Comparison of ENCODE assay signal across 20 cellular contexts in genomic region chr2:219287569-219288265, GRCh38. TPM values are rescaled to one million over a fixed set of nuclear protein-coding genes. Genes with fewer than 3 reads are reported as not detected.
DNase-seq lines count a peak whose midpoint lies in the region; ATAC-seq lines count a peak whose summit lies in the region.
"Had no signal": no experiment of that assay in that cellular context is flagged by ENCODE, and none has a peak within 500 bp of the region (broad histone marks: within the 10 kb centered on the region; RNA-seq: fewer than 3 reads in every experiment).

No MANE protein-coding gene starts in this region.

- no peak overlapping the region for H3K4me3 ChIP-seq in CD4-positive, CD25-positive, alpha-beta regulatory T cell (ENCODE audit: low read depth, low read length)
- H3K4me3 ChIP-seq in trophoblast cell (ENCODE audit: low read depth, low read length) (no peak overlapping the region), neuronal stem cell (ENCODE audit: low read length in 2 of 2) (no peak overlapping the region)
- H3K4me3 ChIP-seq: SK-N-MC had no signal

- peaks cover 4% of the 10 kb centered on the region for H3K4me1 ChIP-seq in CD4-positive, CD25-positive, alpha-beta regulatory T cell (ENCODE audit: control insufficient read depth, insufficient read depth, low read length, poor library complexity, severe bottlenecking)
- peaks cover 14 to 20% of the 10 kb centered on the region in 2 experiments for H3K4me1 ChIP-seq in trophoblast cell (ENCODE audit: control insufficient read depth in 1 of 2, insufficient read depth in 2 of 2, low read length in 2 of 2)
- H3K4me1 ChIP-seq in neuronal stem cell (ENCODE audit: control insufficient read depth in 2 of 2, insufficient read depth in 1 of 2, low read depth in 1 of 2, low read length in 2 of 2) = peaks cover 6 to 7% of the 10 kb centered on the region in 2 donors

- H3K4ac ChIP-seq in trophoblast cell (ENCODE audit: low read depth, low read length) (no peak overlapping the region), neuronal stem cell (ENCODE audit: low read length) (no peak overlapping the region)

- peaks cover 0 to 14% (median 4%) of the 10 kb centered on the region in 4 donors for H3K4me1 Mint-ChIP-seq in CD4-positive, CD25-positive, alpha-beta regulatory T cell
- peaks cover 12% of the 10 kb centered on the region for H3K4me1 Mint-ChIP-seq in central memory CD8-positive, alpha-beta T cell

- H3K4me2 ChIP-seq in trophoblast cell (ENCODE audit: low read length) (no peak overlapping the region), neuronal stem cell (ENCODE audit: insufficient read depth, low read length, poor library complexity, severe bottlenecking) (no peak overlapping the region)

- no peak overlapping the region for H2AK5ac ChIP-seq in trophoblast cell (ENCODE audit: low read length)
- no peak overlapping the region for H2AK5ac ChIP-seq in neuronal stem cell (ENCODE audit: low read depth, low read length)

- H3K79me1 ChIP-seq in trophoblast cell (ENCODE audit: low read length) (peaks cover 11% of the 10 kb centered on the region), neuronal stem cell (ENCODE audit: low read depth, low read length) (peaks cover 7% of the 10 kb centered on the region)

- peaks cover 14% of the 10 kb centered on the region for H3K36me3 Mint-ChIP-seq in CD4-positive, CD25-positive, alpha-beta regulatory T cell
- H3K36me3 Mint-ChIP-seq in central memory CD8-positive, alpha-beta T cell (ENCODE audit: insufficient read depth) = peaks cover 17% of the 10 kb centered on the region

- H2AFZ ChIP-seq in trophoblast cell (ENCODE audit: insufficient read depth, low read length, poor library complexity) (no peak overlapping the region), neuronal stem cell (ENCODE audit: low read length) (no peak overlapping the region)

- H3K9me3 ChIP-seq in CD4-positive, CD25-positive, alpha-beta regulatory T cell (ENCODE audit: control insufficient read depth in 2 of 2, low read length in 2 of 2) = no peaks in the 10 kb centered on the region
- H3K9me3 ChIP-seq in trophoblast cell (ENCODE audit: insufficient read depth, low read depth, low read length) (no peaks in the 10 kb centered on the region), neuronal stem cell (replicated peaks in 1 of 2; ENCODE audit: control insufficient read depth in 2 of 2, insufficient read depth in 1 of 2, low read depth in 1 of 2, low read length in 2 of 2) (peaks cover 0 to under 1% of the 10 kb centered on the region in 2 donors)

- H3K27me3 Mint-ChIP-seq in CD4-positive, CD25-positive, alpha-beta regulatory T cell = peaks cover 3% of the 10 kb centered on the region
- H3K27me3 Mint-ChIP-seq in central memory CD8-positive, alpha-beta T cell = no peaks in the 10 kb centered on the region

- no peak overlapping the region for H2BK15ac ChIP-seq in neuronal stem cell (ENCODE audit: low read length)

- H3K18ac ChIP-seq in trophoblast cell (ENCODE audit: low read length) (no peak overlapping the region), neuronal stem cell (ENCODE audit: low read length) (no peak overlapping the region)

- H3K79me2 ChIP-seq in trophoblast cell (ENCODE audit: control insufficient read depth, insufficient read depth, low read length, poor library complexity) = peaks cover 3% of the 10 kb centered on the region

- H3K14ac ChIP-seq in trophoblast cell (ENCODE audit: low read length) = no peak overlapping the region
- no peak overlapping the region for H3K14ac ChIP-seq in neuronal stem cell (ENCODE audit: low read length)

- H3K27ac ChIP-seq in CD4-positive, CD25-positive, alpha-beta regulatory T cell (ENCODE audit: insufficient read depth, low read length, poor library complexity, severe bottlenecking) = peak overlapping the region; percentile 31
- peak overlapping the region; percentile 78 for H3K27ac ChIP-seq in trophoblast cell (ENCODE audit: low read depth, low read length)
- H3K27ac ChIP-seq in neuronal stem cell (replicated peaks; ENCODE audit: low read length) = no peak overlapping the region
- H3K27ac ChIP-seq: SK-N-MC had no signal

- no peak overlapping the region for H3K4me3 Mint-ChIP-seq in CD4-positive, CD25-positive, alpha-beta regulatory T cell
- no peak overlapping the region for H3K4me3 Mint-ChIP-seq in central memory CD8-positive, alpha-beta T cell
- H3K4me3 Mint-ChIP-seq: neural crest cell had no signal

- no peak for ATAC-seq in CD4-positive, CD25-positive, alpha-beta regulatory T cell (ENCODE audit: low read depth in 2 of 2)
- ATAC-seq in central memory CD8-positive, alpha-beta T cell (replicated peaks; ENCODE audit: extremely low read depth, poor library complexity, severe bottlenecking) = no peak
- ATAC-seq in HG02970 (IDR thresholded peaks at IDR 0.05; ENCODE audit: low FRiP score, unreplicated experiment) = no peak

- H3K9ac ChIP-seq in trophoblast cell (ENCODE audit: low read length) = no peak overlapping the region
- H3K9ac ChIP-seq in neuronal stem cell (ENCODE audit: low read depth, low read length, poor library complexity) = no peak overlapping the region

- peaks cover 31% of the 10 kb centered on the region for H3K36me3 ChIP-seq in CD4-positive, CD25-positive, alpha-beta regulatory T cell (ENCODE audit: control insufficient read depth, insufficient read depth, low read length)
- H3K36me3 ChIP-seq in trophoblast cell (ENCODE audit: control insufficient read depth in 1 of 2, insufficient read depth in 2 of 2, low read length in 2 of 2) = peaks cover 23 to 33% of the 10 kb centered on the region in 2 experiments
- H3K36me3 ChIP-seq in neuronal stem cell (replicated peaks in 1 of 2; ENCODE audit: control insufficient read depth in 2 of 2, insufficient read depth in 2 of 2, low read length in 2 of 2) = peaks cover 14 to 20% of the 10 kb centered on the region in 2 donors

- H3K27ac Mint-ChIP-seq in CD4-positive, CD25-positive, alpha-beta regulatory T cell = peak overlapping the region in 1 of 3 donors; percentile 2
- peak overlapping the region; percentile 83 for H3K27ac Mint-ChIP-seq in central memory CD8-positive, alpha-beta T cell (ENCODE audit: low read depth)

- no CpG with 5 or more reads among the region's 10 CpGs for WGBS in trophoblast cell (ENCODE audit: extremely low coverage, insufficient coverage, insufficient read length)
- whole genome bisulfite sequencing in neuronal stem cell (ENCODE audit: extremely low coverage in 2 of 2, insufficient read length in 2 of 2, insufficient replicate concordance in 1 of 2), 2 donors = no CpG with 5 or more reads among the region's 10 CpGs

- no peak overlapping the region for H4K8ac ChIP-seq in trophoblast cell (ENCODE audit: low read depth, low read length)
- H4K8ac ChIP-seq in neuronal stem cell (ENCODE audit: low read depth, low read length) = no peak overlapping the region

- H2BK120ac ChIP-seq in trophoblast cell (ENCODE audit: insufficient read depth, low read length, poor library complexity) (peak overlapping the region; percentile 35), neuronal stem cell (ENCODE audit: low read depth, low read length) (no peak overlapping the region)

- peak overlapping the region; percentile 33 for H4K91ac ChIP-seq in trophoblast cell (ENCODE audit: low read depth, low read length)
- no peak overlapping the region for H4K91ac ChIP-seq in neuronal stem cell (ENCODE audit: low read depth, low read length, poor library complexity)

- H3K23ac ChIP-seq in trophoblast cell (ENCODE audit: low read length) (no peak overlapping the region), neuronal stem cell (ENCODE audit: low read depth, low read length, poor library complexity) (no peak overlapping the region)

- H3K27me3 ChIP-seq in CD4-positive, CD25-positive, alpha-beta regulatory T cell (ENCODE audit: control insufficient read depth, insufficient read depth, low read length) = no peaks in the 10 kb centered on the region
- H3K27me3 ChIP-seq in trophoblast cell (ENCODE audit: insufficient read depth, low read length) (no peaks in the 10 kb centered on the region), neuronal stem cell (ENCODE audit: control insufficient read depth in 3 of 3, insufficient read depth in 3 of 3, low read depth in 1 of 3, low read length in 3 of 3) (peaks cover 0 to 10% (median 0%) of the 10 kb centered on the region in 3 experiments)

- H2BK12ac ChIP-seq in trophoblast cell (ENCODE audit: low read length) (no peak overlapping the region), neuronal stem cell (ENCODE audit: low read length) (no peak overlapping the region)

- no peak overlapping the region for H4K12ac ChIP-seq in trophoblast cell (ENCODE audit: low read depth, low read length)

- H2BK5ac ChIP-seq in trophoblast cell (ENCODE audit: low read depth, low read length, poor library complexity) = peak overlapping the region; percentile 18
- no peak overlapping the region for H2BK5ac ChIP-seq in neuronal stem cell (ENCODE audit: low read length)

- DNase-seq in CD4-positive, CD25-positive, alpha-beta regulatory T cell = no peak
- peak; percentile 5 for DNase-seq in HuH-7.5 (ENCODE audit: low spot score)
- DNase-seq in central memory CD8-positive, alpha-beta T cell (ENCODE audit: low spot score in 2 of 2) = no peak
- DNase-seq in trophoblast cell = no peak
- DNase-seq in HK-2 (ENCODE audit: unreplicated experiment) = no peak
- no peak for DNase-seq in neuronal stem cell (ENCODE audit: low spot score)
- DNase-seq in cerebellar cortex (ENCODE audit: low spot score) = no peak
- DNase-seq: activated CD4-positive, alpha-beta T cell treated with anti-CD3 and anti-CD28 coated beads, Interleukin-2, amount 50 U/mL, for 48 hours; AML-193; DMS79; H7; KG1; NCI-H1436; NCI-H226; stimulated activated CD4-positive, alpha-beta T cell treated with anti-CD3 and anti-CD28 coated beads, Interleukin-4, amount 100 ng/mL, for 4 hours had no signal

- H3K9me3 Mint-ChIP-seq in CD4-positive, CD25-positive, alpha-beta regulatory T cell = no peaks in the 10 kb centered on the region
- no peaks in the 10 kb centered on the region for H3K9me3 Mint-ChIP-seq in central memory CD8-positive, alpha-beta T cell
- H3K9me3 Mint-ChIP-seq: neural crest cell had no signal

RNA-seq across cellular contexts. Expression of gene DNAJB2, which starts 8.6 kb away (rescaled TPM):
- total RNA-seq in CD4-positive, CD25-positive, alpha-beta regulatory T cell = 133 TPM
- 1 to 10 TPM; 6.0 to 7.3 (median 6.2) TPM for polyA plus RNA-seq in CD4-positive, CD25-positive, alpha-beta regulatory T cell
- polyA plus RNA-seq in trophoblast cell (2013) = 55.4 and 57.3 TPM in 2 replicates
- polyA plus RNA-seq in neuronal stem cell (2013, experiment 1 of 2) = 39.6 TPM
- polyA plus RNA-seq in neuronal stem cell (2013, experiment 2 of 2) = 39.1 TPM

RNA-seq across cellular contexts. Expression of gene PTPRN, which starts 21.5 kb away (rescaled TPM):
- total RNA-seq in CD4-positive, CD25-positive, alpha-beta regulatory T cell = not detected
- under 1 TPM in 1 of 4 donors, not detected in 3; 0.28 TPM for polyA plus RNA-seq in CD4-positive, CD25-positive, alpha-beta regulatory T cell
- polyA plus RNA-seq in trophoblast cell (2013) = 2.3 and 3.4 TPM in 2 replicates
- 0.36 TPM for polyA plus RNA-seq in neuronal stem cell (2013, experiment 1 of 2)
- 0.47 TPM for polyA plus RNA-seq in neuronal stem cell (2013, experiment 2 of 2)
- polyA plus RNA-seq: aorta, liver had no signal

RNA-seq across cellular contexts. Expression of gene TUBA4A, which starts 34.0 kb away (rescaled TPM):
- 245 TPM for total RNA-seq in CD4-positive, CD25-positive, alpha-beta regulatory T cell
- 100 to 1,000 TPM; 217 to 323 (median 270) TPM for polyA plus RNA-seq in CD4-positive, CD25-positive, alpha-beta regulatory T cell
- polyA plus RNA-seq in trophoblast cell (2013) = 6.6 and 6.9 TPM in 2 replicates
- polyA plus RNA-seq in neuronal stem cell (2013, experiment 1 of 2) = 0.42 TPM
- polyA plus RNA-seq in neuronal stem cell (2013, experiment 2 of 2) = 0.78 TPM

RNA-seq across cellular contexts. Expression of gene TUBA4B, which starts 34.7 kb away (rescaled TPM):
- not detected for total RNA-seq in CD4-positive, CD25-positive, alpha-beta regulatory T cell
- polyA plus RNA-seq in CD4-positive, CD25-positive, alpha-beta regulatory T cell = not detected
- not detected in 2 replicates for polyA plus RNA-seq in trophoblast cell (2013)
- not detected for polyA plus RNA-seq in neuronal stem cell (2013, experiment 1 of 2)
- not detected for polyA plus RNA-seq in neuronal stem cell (2013, experiment 2 of 2)
- total RNA-seq: aorta, neural crest cell had no signal

RNA-seq across cellular contexts. Expression of gene STK16, which starts 42.4 kb away (rescaled TPM):
- 21.9 TPM for total RNA-seq in CD4-positive, CD25-positive, alpha-beta regulatory T cell
- 10 to 100 TPM; 14.8 to 26.1 (median 19.1) TPM for polyA plus RNA-seq in CD4-positive, CD25-positive, alpha-beta regulatory T cell
- 11.7 and 13.6 TPM in 2 replicates for polyA plus RNA-seq in trophoblast cell (2013)
- polyA plus RNA-seq in neuronal stem cell (2013, experiment 1 of 2) = 19.8 TPM
- polyA plus RNA-seq in neuronal stem cell (2013, experiment 2 of 2) = 20.4 TPM
